ENCODE assay signal across 27 cellular contexts in the genomic region with DNA sequence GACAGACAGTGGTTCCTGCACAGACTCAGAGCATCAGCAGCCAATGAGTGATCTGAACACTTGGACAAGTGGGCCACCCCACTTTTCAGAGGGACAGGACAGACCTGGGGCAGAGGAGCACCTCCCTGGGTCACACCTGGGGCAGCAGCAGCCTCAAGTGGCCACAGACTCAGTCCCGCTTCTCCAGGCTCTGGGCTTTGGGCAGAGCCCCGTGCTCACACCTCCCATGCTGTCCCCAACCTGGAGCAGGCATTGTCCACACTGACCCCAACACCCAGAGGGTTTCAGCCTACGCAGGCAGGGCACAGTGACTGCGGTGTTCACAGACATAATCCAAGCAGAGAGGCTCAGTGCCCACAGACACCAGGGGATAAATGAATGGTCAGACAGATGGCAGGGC.
"Had no signal": no experiment of that assay in that cellular context is flagged by ENCODE, and none has a peak within 500 bp of the region (broad histone marks: within the 10 kb centered on the region; RNA-seq: fewer than 3 reads in every experiment).

No MANE protein-coding gene starts in this region.

- H3K4me1 ChIP-seq: colonic mucosa, gastrocnemius medialis, heart left ventricle, prostate gland, right atrium auricular region, sigmoid colon, upper lobe of left lung had no signal

- H3K36me3 Mint-ChIP-seq: memory B cell; mesothelial cell of epicardium; naive B cell; stimulated activated naive B cell treated with anti-CD40 and anti-IgM and Interleukin-4, amounts not matched to agents 10 μg/mL and 1 μg/mL and 100 μg/mL, for 72 hours had no signal

- H3K4me3 ChIP-seq: colonic mucosa, gastrocnemius medialis, heart left ventricle, hepatocyte, lung, mucosa of descending colon, prostate gland, right atrium auricular region, sigmoid colon, thoracic aorta, tibial nerve, upper lobe of left lung had no signal

- H3K9me3 ChIP-seq: colonic mucosa, gastrocnemius medialis, heart left ventricle, mucosa of descending colon, prostate gland, right atrium auricular region, sigmoid colon, thoracic aorta, tibial nerve, upper lobe of left lung had no signal

- H3K9me3 Mint-ChIP-seq: central memory CD8-positive, alpha-beta T cell; memory B cell; mesothelial cell of epicardium; neural crest cell had no signal

- DNase-seq: colonic mucosa; effector memory CD4-positive, alpha-beta T cell; foreskin fibroblast; gastrocnemius medialis; heart left ventricle; kidney; mucosa of descending colon; naive B cell; sigmoid colon; stimulated activated CD4-positive, alpha-beta T cell treated with anti-CD3 and anti-CD28 coated beads, Interleukin-4, amount 100 ng/mL, for 4 hours; stimulated activated naive B cell treated with anti-CD40 and anti-IgM and Interleukin-4, amounts not matched to agents 10 μg/mL and 1 μg/mL and 100 μg/mL, for 72 hours; upper lobe of left lung had no signal

- H3K79me2 ChIP-seq: hepatocyte had no signal

- H3K4me1 Mint-ChIP-seq: central memory CD8-positive, alpha-beta T cell; memory B cell; naive B cell; stimulated activated naive B cell treated with anti-CD40 and anti-IgM and Interleukin-4, amounts not matched to agents 10 μg/mL and 1 μg/mL and 100 μg/mL, for 72 hours had no signal

- H3K36me3 ChIP-seq: colonic mucosa, gastrocnemius medialis, heart left ventricle, prostate gland, right atrium auricular region, sigmoid colon, thoracic aorta, tibial nerve, upper lobe of left lung had no signal

- ATAC-seq: gastrocnemius medialis; left lobe of liver; mucosa of descending colon; stimulated activated naive B cell treated with anti-CD40 and anti-IgM and Interleukin-4, amounts not matched to agents 10 μg/mL and 1 μg/mL and 100 μg/mL, for 72 hours had no signal

- H2AFZ ChIP-seq: hepatocyte had no signal

- H3K27ac ChIP-seq: colonic mucosa, gastrocnemius medialis, heart left ventricle, hepatocyte, prostate gland, right atrium auricular region, sigmoid colon, thoracic aorta, tibial nerve, upper lobe of left lung had no signal

- H3K4me2 ChIP-seq: hepatocyte had no signal

- H3K4me3 Mint-ChIP-seq: central memory CD8-positive, alpha-beta T cell; dendritic cell treated with granulocyte-macrophage colony-stimulating factor and Interleukin-4, amounts not matched to agents 40 ng/mL and 50 ng/mL, for 4 days; memory B cell; mesothelial cell of epicardium; naive B cell; neural crest cell; stimulated activated naive B cell treated with anti-CD40 and anti-IgM and Interleukin-4, amounts not matched to agents 10 μg/mL and 1 μg/mL and 100 μg/mL, for 72 hours; stimulated activated naive CD8-positive, alpha-beta T cell treated with anti-CD3 and anti-CD28 coated beads, Interleukin-15, Interleukin-2, amounts not matched to agents 100 ng/mL and 50 ng/mL, for 24 hours had no signal

- FAIRE-seq: endometrium, kidney, urothelium cell line had no signal

- H3K27me3 ChIP-seq: colonic mucosa, right atrium auricular region, upper lobe of left lung had no signal

- H3K27ac Mint-ChIP-seq: dendritic cell treated with granulocyte-macrophage colony-stimulating factor and Interleukin-4, amounts not matched to agents 40 ng/mL and 50 ng/mL, for 4 days; memory B cell; mesothelial cell of epicardium; stimulated activated naive B cell treated with anti-CD40 and anti-IgM and Interleukin-4, amounts not matched to agents 10 μg/mL and 1 μg/mL and 100 μg/mL, for 72 hours; stimulated activated naive CD8-positive, alpha-beta T cell treated with anti-CD3 and anti-CD28 coated beads, Interleukin-15, Interleukin-2, amounts not matched to agents 100 ng/mL and 50 ng/mL, for 24 hours had no signal
